17 cellular contexts compared by ENCODE assay signal in genomic region chr1:17632541-17633193, GRCh38.
A peak's percentile ranks its signal among the peaks of the same experiment; 100 is the strongest.
DNase-seq lines count a peak whose midpoint lies in the region; ATAC-seq, FAIRE-seq and TF ChIP-seq lines count a peak whose summit lies in the region.
"Had no signal": no experiment of that assay in that cellular context is flagged by ENCODE, and none has a peak within 500 bp of the region (broad histone marks: within the 10 kb centered on the region; RNA-seq: fewer than 3 reads in every experiment).

No MANE protein-coding gene starts in this region.

- no peak overlapping the region for H3K56ac ChIP-seq in IMR-90 (ENCODE audit: extremely low read depth, insufficient read depth, low read length)

- H3K27ac ChIP-seq in AG04450 (ENCODE audit: low read depth, low read length) (peak overlapping the region; percentile 68), IMR-90 (ENCODE audit: insufficient read depth, low read length) (no peak overlapping the region), HepG2 (ENCODE audit: extremely low read length, insufficient read depth, low read length) (no peak overlapping the region)
- H3K27ac ChIP-seq: upper lobe of right lung had no signal

- H4K20me1 ChIP-seq in IMR-90 (ENCODE audit: insufficient read depth, low read length) = no peaks in the 10 kb centered on the region
- no peaks in the 10 kb centered on the region; the same call in 1 of the 2 replicates for H4K20me1 ChIP-seq in HepG2 (ENCODE audit: insufficient read depth, low read length)

- H3K27me3 ChIP-seq in AG04450 (ENCODE audit: control insufficient read depth, insufficient read depth, low read length) = no peaks in the 10 kb centered on the region
- H3K27me3 ChIP-seq in IMR-90 (ENCODE audit: control insufficient read depth, insufficient read depth, low read length) = no peaks in the 10 kb centered on the region
- H3K27me3 ChIP-seq in HepG2 (ENCODE audit: control insufficient read depth in 1 of 2, insufficient read depth in 2 of 2, low read length in 2 of 2) = no peaks in the 10 kb centered on the region
- H3K27me3 ChIP-seq: upper lobe of right lung had no signal

- BruUV-seq in IMR-90 (replicated peaks; lab: Mats Ljungman, UMichigan) (no TSS peak), HepG2 (replicated peaks; lab: Mats Ljungman, UMichigan) (no TSS peak)

- H3K14ac ChIP-seq in IMR-90 (replicated peaks; ENCODE audit: low read depth, low read length) = peak overlapping the region; percentile 16; the same call in 1 of the 2 replicates

- peak overlapping the region; percentile 95 for H2AK9ac ChIP-seq in IMR-90 (replicated peaks; ENCODE audit: low read depth, low read length, poor library complexity)

- intact Hi-C loops in IMR-90 (cut with micrococcal nuclease) = no loop called here
- intact Hi-C loops in HepG2 (cut with micrococcal nuclease; ENCODE audit: unreplicated experiment) = no loop called here

- TF ChIP-seq CTCF in AG04450 (IDR thresholded peaks at IDR 0.05; ENCODE audit: low read depth, low read length) (no peak), IMR-90 (conservative IDR thresholded peaks at IDR 0.05; ENCODE audit: low read depth, low read length) (0 out of 2 replicates have a peak, but pooled peaks have one; percentile 2), cardiac fibroblast (IDR thresholded peaks at IDR 0.05; ENCODE audit: low read depth, low read length) (no peak), HepG2 (CRISPR knock-in tag; IDR thresholded peaks at IDR 0.05) (no peak)

- H3K9ac ChIP-seq in IMR-90 (ENCODE audit: low read depth, low read length) = no peak overlapping the region
- no peak overlapping the region for H3K9ac ChIP-seq in HepG2 (ENCODE audit: insufficient read depth, low read depth, low read length)

- H2BK5ac ChIP-seq in IMR-90 (ENCODE audit: low read depth, low read length, poor library complexity, severe bottlenecking) = peak overlapping the region; percentile 67

- H4K5ac ChIP-seq in IMR-90 (ENCODE audit: low read depth, low read length) = no peak overlapping the region

- DNase-seq in AG04450 (ENCODE audit: low read depth, low spot score) (no peak), IMR-90 (peak; percentile 53), cardiac fibroblast (ENCODE audit: low read depth in 2 of 2) (peak; percentile 28 to 85), HepG2 (ENCODE audit: low spot score) (no peak), NOMO-1 treated with DMSO at 0.1 percent for 48 hours (lab: John Stamatoyannopoulos, UW; ENCODE audit: unreplicated experiment) (no peak), SKM-1 (lab: John Stamatoyannopoulos, UW; ENCODE audit: unreplicated experiment) (no peak), NK-92 (lab: John Stamatoyannopoulos, UW; ENCODE audit: unreplicated experiment) (no peak), NCI-H69 (lab: John Stamatoyannopoulos, UW) (no peak)
- DNase-seq: activated CD8-positive, alpha-beta memory T cell treated with anti-CD3 and anti-CD28 coated beads for 24 hours; DMS79 treated with DMSO at 0.1 percent for 48 hours; NCI-H187; NCI-H526 treated with DMSO at 0.1 percent for 48 hours; SHP77 treated with DMSO at 0.1 percent for 48 hours; stimulated activated CD8-positive, alpha-beta memory T cell treated with anti-CD3 and anti-CD28 coated beads, Interleukin-4, amount 100 ng/mL, for 48 hours; upper lobe of right lung had no signal

- H2AK5ac ChIP-seq in IMR-90 (ENCODE audit: low read depth, low read length) = peak overlapping the region; percentile 82; the same call in 1 of the 2 replicates

- POLR2A ChIA-PET in AG04450 (lab: Yijun Ruan, JAX) = no interaction called here
- POLR2A ChIA-PET in IMR-90 (lab: Charles Lee; ENCODE audit: unreplicated experiment) = no interaction called here
- POLR2A ChIA-PET in HepG2 (lab: Yijun Ruan, JAX) = no interaction called here

- H3K9me1 ChIP-seq in IMR-90 (ENCODE audit: insufficient read depth, low read length) = peaks cover 19% of the 10 kb centered on the region

- H2BK120ac ChIP-seq in IMR-90 (ENCODE audit: low read depth, low read length) = peak overlapping the region; percentile 54; the same call in 1 of the 2 replicates

- H3K4me1 ChIP-seq in IMR-90 (ENCODE audit: control insufficient read depth, insufficient read depth, low read length) (peaks cover 10% of the 10 kb centered on the region), HepG2 (ENCODE audit: insufficient read depth, low read length) (no peaks in the 10 kb centered on the region)

- TF ChIP-seq EP300 in HepG2 (IDR thresholded peaks at IDR 0.05; ENCODE audit: low read depth in 2 of 2, low read length in 2 of 2) (no peak), HepG2 (CRISPR knock-in tag; IDR thresholded peaks at IDR 0.05; ENCODE audit: borderline replicate concordance) (no peak)

- FAIRE-seq in HepG2 (lab: Jason Lieb, UNC) = no peak
- FAIRE-seq: GM12891 had no signal

- no peak overlapping the region for H4K8ac ChIP-seq in IMR-90 (ENCODE audit: low read depth in 2 of 2, low read length in 2 of 2)

- no peaks in the 10 kb centered on the region for H3K79me2 ChIP-seq in HepG2 (ENCODE audit: insufficient read depth, low read length)

- TF ChIP-seq RAD21 in IMR-90 (IDR thresholded peaks at IDR 0.05; ENCODE audit: low read length) (no peak), HepG2 (CRISPR knock-in tag; IDR thresholded peaks at IDR 0.05) (no peak)

- peak overlapping the region; percentile 56; the same call in 1 of the 2 replicates for H3K23ac ChIP-seq in IMR-90 (ENCODE audit: low read depth, low read length)

- H3K18ac ChIP-seq in IMR-90 (ENCODE audit: low read depth, low read length) = no peak overlapping the region; the same call in 1 of the 2 replicates

- in situ Hi-C loops in IMR-90 (cut with MboI; ENCODE audit: low sequenced_read_pairs) (no loop called here), HepG2 (cut with HindIII; ENCODE audit: extremely low pct_ligation_motif_present, low pct_unique_long_range_greater_than_20kb) (no loop called here)

- CTCF ChIA-PET in AG04450 (lab: Charles Lee) = interaction anchor here (1.5 to 3.7 kb wide), 2 partner anchors 130 to 138 kb away, joined by 13 to 14 read pairs; no protein-coding TSS in a partner anchor
- CTCF ChIA-PET in IMR-90 (lab: Yijun Ruan, JAX) = interaction anchor here (1.8 kb wide), 1 partner anchor 29 kb away, joined by 3 read pairs; no protein-coding TSS in a partner anchor
- CTCF ChIA-PET in HepG2 (lab: Yijun Ruan, JAX; ENCODE audit: low intra/inter-chr PET ratio, low total read pairs) = no interaction called here

- no peaks in the 10 kb centered on the region for H3K9me3 ChIP-seq in AG04450 (ENCODE audit: control insufficient read depth, insufficient read depth, low read length)
- H3K9me3 ChIP-seq in IMR-90 (ENCODE audit: control insufficient read depth, insufficient read depth, low read length) = no peaks in the 10 kb centered on the region
- H3K9me3 ChIP-seq in HepG2 (ENCODE audit: low read length) = no peaks in the 10 kb centered on the region
- H3K9me3 ChIP-seq: upper lobe of right lung had no signal

- 80% methylated on average over 5 of the region's 12 CpGs; no CpG with 5 or more reads in 1 of the 2 experiments for WGBS in IMR-90 (ENCODE audit: extremely low coverage in 2 of 2, insufficient read length in 1 of 2), 2 experiments
- 98% methylated on average over 9 of the region's 12 CpGs for whole genome bisulfite sequencing in HepG2 (ENCODE audit: low lambda C conversion rate)

- H3K4ac ChIP-seq in IMR-90 (ENCODE audit: low read depth, low read length) = 0 out of 2 replicates have a peak overlapping the region, but pooled peaks have one; percentile 9

- no peak for TF ChIP-seq POLR2A in IMR-90 (IDR thresholded peaks at IDR 0.05; ENCODE audit: low read depth, low read length)
- no peak for TF ChIP-seq POLR2A in HepG2 (IDR thresholded peaks at IDR 0.05; ENCODE audit: insufficient read depth in 1 of 2, low read depth in 2 of 2, low read length in 2 of 2)

- H3K4me2 ChIP-seq in IMR-90 (ENCODE audit: low read depth, low read length) = no peak overlapping the region
- H3K4me2 ChIP-seq in HepG2 (ENCODE audit: low read depth, low read length) = no peak overlapping the region

- peak overlapping the region; percentile 31; the same call in 1 of the 3 replicates for H2BK15ac ChIP-seq in IMR-90 (ENCODE audit: low read depth, low read length)

- H4K91ac ChIP-seq in IMR-90 (ENCODE audit: insufficient read depth, low read depth, low read length) = no peak overlapping the region

- dilution Hi-C loops in IMR-90 (cut with HindIII; ENCODE audit: low sequenced_read_pairs, unreplicated experiment) = no loop called here

- H3K36me3 ChIP-seq in IMR-90 (ENCODE audit: control insufficient read depth, insufficient read depth, low read length) (peaks cover 30% of the 10 kb centered on the region), HepG2 (replicated peaks in 1 of 2; ENCODE audit: control insufficient read depth in 1 of 2, insufficient read depth in 2 of 2, low read length in 2 of 2) (peaks cover 66 to 84% of the 10 kb centered on the region in 2 experiments)

- H3K4me3 ChIP-seq in AG04450 (ENCODE audit: low read depth, low read length) = no peak overlapping the region
- H3K4me3 ChIP-seq in IMR-90 (ENCODE audit: insufficient read depth, low read depth, low read length) = no peak overlapping the region
- H3K4me3 ChIP-seq in cardiac fibroblast (replicated peaks in 1 of 2; ENCODE audit: low read depth in 2 of 2, low read length in 2 of 2) = no peak overlapping the region
- no peak overlapping the region for H3K4me3 ChIP-seq in HepG2 (replicated peaks in 1 of 3; ENCODE audit: insufficient read depth in 1 of 3, low read depth in 2 of 3, low read length in 3 of 3)
- H3K4me3 ChIP-seq: upper lobe of right lung had no signal

- 0 out of 2 replicates have a peak overlapping the region, but pooled peaks have one; percentile 14 for H2BK20ac ChIP-seq in IMR-90 (ENCODE audit: low read depth, low read length)

- peaks cover 0 to 5% of the 10 kb centered on the region in 2 experiments; a peak in 1 of 4 replicates for H3K79me1 ChIP-seq in IMR-90 (ENCODE audit: low read depth in 1 of 2, low read length in 2 of 2)

- ATAC-seq in IMR-90 (ENCODE audit: low read depth) = peak; percentile 59
- ATAC-seq in HepG2 = no peak
- ATAC-seq: esophagus mucosa, upper lobe of right lung had no signal

- H2AFZ ChIP-seq in IMR-90 (replicated peaks; ENCODE audit: low read length, poor library complexity) (peak overlapping the region; percentile 63), HepG2 (ENCODE audit: low read length) (no peak overlapping the region)

TF ChIP-seq in IMR-90, 13 proteins besides CTCF, POLR2A, EP300 and RAD21 (continues in another document):
- no peak for TF ChIP-seq RFX5 (IDR thresholded peaks at IDR 0.05; ENCODE audit: low read depth, low read length)
- TF ChIP-seq BHLHE40 (IDR thresholded peaks at IDR 0.05; ENCODE audit: low read depth, low read length) = no peak

TF ChIP-seq in HepG2, 621 proteins besides CTCF, POLR2A, EP300 and RAD21 (continues in another document):
- TF ChIP-seq ZBTB26 (CRISPR knock-in tag; IDR thresholded peaks at IDR 0.05; ENCODE audit: borderline replicate concordance) = no peak

Comparison
In these comparisons a context has a peak if more than half of its experiments do, and no peak if none do; other contexts are left out.
1. DNase-seq: peak in IMR-90 (single experiment) and cardiac fibroblast (2 of 2); none in AG04450 (single experiment), HepG2 (single experiment), NOMO-1 treated with DMSO at 0.1 percent for 48 hours (single experiment), SKM-1 (single experiment), NK-92 (single experiment) and NCI-H69 (single experiment).